In the genomic region with DNA sequence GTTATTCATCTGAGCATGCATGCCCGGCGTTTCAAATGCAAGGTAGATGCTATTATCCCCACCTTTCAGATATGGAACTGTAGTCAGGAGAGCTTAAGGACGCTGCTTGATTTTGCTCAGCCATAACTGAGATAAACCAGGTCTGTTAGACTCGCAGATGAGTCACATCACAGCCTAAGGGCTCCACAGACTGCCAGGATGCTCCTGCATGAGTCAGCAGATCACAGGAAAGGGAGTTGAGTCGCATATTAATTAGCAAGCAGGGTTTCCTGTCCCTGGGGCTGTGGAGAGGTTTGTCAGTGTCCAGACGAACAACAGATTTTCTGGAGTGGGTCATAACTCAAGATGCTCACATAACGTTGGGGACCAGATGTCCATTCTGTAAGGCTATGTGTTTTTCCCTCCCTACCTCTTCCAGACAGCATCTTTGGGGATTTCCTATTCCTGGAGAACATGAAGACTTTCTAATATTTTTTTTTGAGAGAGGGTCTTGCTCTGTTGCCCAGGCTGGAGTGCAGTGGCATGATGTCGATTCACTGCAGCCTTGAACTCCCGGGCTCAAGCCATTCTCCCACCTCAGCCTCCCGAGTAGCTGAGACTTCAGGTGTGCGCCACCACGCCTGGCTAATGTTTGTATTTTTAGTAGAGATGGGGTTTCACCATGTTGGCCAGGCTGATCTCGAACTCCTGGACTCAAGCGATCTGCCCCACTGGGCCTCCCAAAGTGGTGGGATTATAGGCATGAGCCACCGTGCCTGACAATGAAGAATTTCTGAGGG, we compare ENCODE assay signal across 8 cellular contexts. TPM values are rescaled to one million over a fixed set of nuclear protein-coding genes. Genes with fewer than 3 reads are reported as not detected.
DNase-seq lines count a peak whose midpoint lies in the region; ATAC-seq and TF ChIP-seq lines count a peak whose summit lies in the region.

No MANE protein-coding gene starts in this region.

- peaks cover 5% of the 10 kb centered on the region for H3K36me3 Mint-ChIP-seq in HFFc6 (ENCODE audit: low read depth)

- peaks cover 8% of the 10 kb centered on the region for H3K4me1 ChIP-seq in ACC112 (ENCODE audit: control insufficient read depth, insufficient read depth, low read length, unreplicated experiment)

- peaks cover 39% of the 10 kb centered on the region for H3K4me1 Mint-ChIP-seq in HFFc6 (ENCODE audit: low read depth)

- DNase-seq in HFFc6 (peak; percentile 99), T1000 (lab: John Stamatoyannopoulos, UW) (peak; percentile 89), astrocyte of the hippocampus (ENCODE audit: low read depth, low spot score) (peak; percentile 96), left lobe of liver (ENCODE audit: low spot score) (no peak), midbrain (lab: John Stamatoyannopoulos, UW) (no peak), NCI-H748 treated with DMSO at 0.1 percent for 48 hours (lab: John Stamatoyannopoulos, UW) (no peak)
- peak; percentile 45 to 49 for DNase-seq in stimulated activated CD8-positive, alpha-beta memory T cell treated with anti-CD3 and anti-CD28 coated beads, Interleukin-2, amount 100 ng/mL, for 48 hours (ENCODE audit: low read depth in 2 of 2)

- H3K27ac Mint-ChIP-seq in HFFc6, result peak overlapping the region; percentile 80

- H3K9me3 Mint-ChIP-seq in HFFc6, result no peaks in the 10 kb centered on the region; the same call in 1 of the 2 replicates

- no peaks in the 10 kb centered on the region for H3K79me2 ChIP-seq in ACC112 (ENCODE audit: control insufficient read depth, insufficient read depth, low read length, unreplicated experiment)

- no peak overlapping the region for H3K4me3 ChIP-seq in ACC112 (ENCODE audit: low read depth, low read length)

- H3K4me3 Mint-ChIP-seq in HFFc6, result peak overlapping the region; percentile 46; the same call in 1 of the 2 replicates

- H3K36me3 ChIP-seq in ACC112 (ENCODE audit: insufficient read depth, low read length), result peaks cover 6% of the 10 kb centered on the region; the same call in 1 of the 2 replicates

- H2AFZ ChIP-seq in ACC112 (ENCODE audit: low read length, unreplicated experiment), result no peak overlapping the region

- no peak for TF ChIP-seq CTCF in HFFc6 (IDR thresholded peaks at IDR 0.05)

- peak overlapping the region; percentile 48; the same call in 1 of the 2 replicates for H3K27ac ChIP-seq in ACC112 (ENCODE audit: low read depth, low read length)

- peak; percentile 63 for ATAC-seq in left lobe of liver

- H3K27me3 Mint-ChIP-seq in HFFc6 (ENCODE audit: insufficient read depth), result peaks cover 5% of the 10 kb centered on the region

- H3K27me3 ChIP-seq in ACC112 (ENCODE audit: insufficient read depth, low read length), result no peaks in the 10 kb centered on the region

RNA-seq across cellular contexts. Expression of gene PFKFB3, which starts 36.7 kb away (rescaled TPM):
- total RNA-seq in HFFc6 (2021; fragmentation: NEBNext Ultra II Directional; extraction: Animal tissue kit (Norgen Biotek cat#: 25700)), result 10 to 100 TPM; 25.4 to 34.6 (median 28.7) TPM
- total RNA-seq in left lobe of liver, result 39.2 TPM

Comparison
In these comparisons a context has a peak if more than half of its experiments do, and no peak if none do; other contexts are left out.
1. DNase-seq: peak in HFFc6 (single experiment), T1000 (single experiment), astrocyte of the hippocampus (single experiment) and stimulated activated CD8-positive, alpha-beta memory T cell treated with anti-CD3 and anti-CD28 coated beads, Interleukin-2, amount 100 ng/mL, for 48 hours (2 of 2); none in left lobe of liver (single experiment), midbrain (single experiment) and NCI-H748 treated with DMSO at 0.1 percent for 48 hours (single experiment).